ENCODE assay signal across 24 cellular contexts in the genomic region with DNA sequence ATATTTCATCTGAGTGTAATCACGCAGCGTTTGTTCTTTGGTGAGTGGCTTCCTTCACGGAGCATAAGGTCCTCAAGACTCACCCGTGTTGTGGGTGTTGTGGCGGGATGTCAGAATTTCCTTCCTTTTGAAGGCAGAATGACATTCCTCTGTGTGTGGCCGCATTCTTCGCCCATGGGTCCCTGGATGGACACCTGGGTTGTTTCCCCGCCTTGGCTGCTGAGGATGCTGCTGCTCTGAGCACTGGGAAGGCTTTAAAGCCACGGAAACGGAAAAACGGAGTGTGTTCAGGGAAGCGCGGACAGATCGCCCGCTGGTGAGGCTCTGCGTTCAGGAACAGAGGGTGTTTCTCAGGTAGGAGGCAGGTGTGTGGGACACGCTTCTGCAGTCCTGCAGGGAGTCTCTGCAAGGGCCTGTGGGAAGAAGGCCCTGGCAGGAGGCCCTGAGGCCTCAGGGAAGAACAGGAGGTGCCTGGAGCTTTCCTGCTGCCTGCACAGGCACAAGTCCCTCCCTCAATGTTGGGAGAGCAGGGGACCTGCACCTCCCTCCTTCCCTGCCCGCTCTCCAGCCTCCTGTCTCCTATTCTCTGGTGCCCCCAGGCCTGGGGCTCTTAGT. TPM values are rescaled to one million over a fixed set of nuclear protein-coding genes. Genes with fewer than 3 reads are reported as not detected.
DNase-seq lines count a peak whose midpoint lies in the region; ATAC-seq, FAIRE-seq and TF ChIP-seq lines count a peak whose summit lies in the region.
"Had no signal": no experiment of that assay in that cellular context is flagged by ENCODE, and none has a peak within 500 bp of the region (broad histone marks: within the 10 kb centered on the region; RNA-seq: fewer than 3 reads in every experiment).

No MANE protein-coding gene starts in this region.

- no peaks in the 10 kb centered on the region for H3K9me3 ChIP-seq in A549
- H3K9me3 ChIP-seq in BLaER1 treated with 17β-estradiol and CSF1 and Interleukin-3, amounts not matched to agents 10 nM and 100 nM (replicated peaks in 1 of 11), result no peaks in the 10 kb centered on the region
- H3K9me3 ChIP-seq: SK-N-SH had no signal

- no peak for TF ChIP-seq RAD21 in A549 (conservative IDR thresholded peaks at IDR 0.05 in 1 of 2, IDR thresholded peaks at IDR 0.05 in 1 of 2)

- peaks cover 25% of the 10 kb centered on the region for H3K4me1 ChIP-seq in A549
- H3K4me1 ChIP-seq in BLaER1 treated with 17β-estradiol and CSF1 and Interleukin-3, amounts not matched to agents 10 nM and 100 nM, result peaks cover 0 to 7% (median 6%) of the 10 kb centered on the region in 10 experiments; a peak in 8 of 20 replicates

- DNase-seq in A549 (ENCODE audit: low read depth in 1 of 2, low spot score in 1 of 2), result no peak
- DNase-seq in islet precursor cell, result peak; percentile 47
- peak; percentile 37 for DNase-seq in sciatic nerve (ENCODE audit: low spot score)
- DNase-seq in putamen (ENCODE audit: low spot score), result no peak
- DNase-seq in SW 1271 (lab: John Stamatoyannopoulos, UW), result no peak
- DNase-seq: Calu3; CD8-positive, alpha-beta memory T cell; H7; MM.1S; NCI-H1417 treated with DMSO at 0.1 percent for 48 hours; NCI-H187; NCI-H2081 treated with DMSO at 0.1 percent for 48 hours; NCI-H2171 treated with DMSO at 0.1 percent for 48 hours; NCI-H446; NCI-H524 treated with DMSO at 0.1 percent for 48 hours; NCI-H774; SK-N-SH had no signal

- FAIRE-seq in A549 (lab: Jason Lieb, UNC), result no peak
- FAIRE-seq: GM19239, HTR-8/SVneo had no signal

- CTCF ChIA-PET in A549 (lab: Yijun Ruan, JAX), result no interaction called here

- H3K36me3 ChIP-seq in BLaER1 treated with 17β-estradiol and CSF1 and Interleukin-3, amounts not matched to agents 10 nM and 100 nM, result no peaks in the 10 kb centered on the region

- intact Hi-C loops in sciatic nerve (cut with DNase I), result no loop called here

- no peak overlapping the region for H3K9ac ChIP-seq in BLaER1 treated with 17β-estradiol and CSF1 and Interleukin-3, amounts not matched to agents 10 nM and 100 nM
- H3K9ac ChIP-seq: KMS-11, SK-N-SH had no signal

- ATAC-seq in A549 (no peak), sciatic nerve (no peak), HG03095 (IDR thresholded peaks at IDR 0.05; ENCODE audit: unreplicated experiment) (no peak)

- no peak overlapping the region for H3K4me2 ChIP-seq in A549
- peak overlapping the region in 6 of 11 experiments; percentile 24 to 48 (median 41); a peak in 9 of 22 replicates for H3K4me2 ChIP-seq in BLaER1 treated with 17β-estradiol and CSF1 and Interleukin-3, amounts not matched to agents 10 nM and 100 nM
- H3K4me2 ChIP-seq: KMS-11, SK-N-SH had no signal

- TF ChIP-seq EP300 in A549 (IDR thresholded peaks at IDR 0.05), result no peak

- POLR2A ChIA-PET in A549 (lab: Yijun Ruan, JAX), result no interaction called here

- peak overlapping the region; percentile 22 to 48; a peak in 3 of 6 replicates for H3K27ac ChIP-seq in A549
- H3K27ac ChIP-seq in BLaER1 treated with 17β-estradiol and CSF1 and Interleukin-3, amounts not matched to agents 10 nM and 100 nM, result no peak overlapping the region
- H3K27ac ChIP-seq: KMS-11 had no signal

- WGBS in A549 (ENCODE audit: missing lambda C conversion rate), result 80% methylated on average over 16 of the region's 18 CpGs

- H4K20me1 ChIP-seq in BLaER1 treated with 17β-estradiol and CSF1 and Interleukin-3, amounts not matched to agents 10 nM and 100 nM, result no peaks in the 10 kb centered on the region; a peak in 1 of 22 replicates

- TF ChIP-seq POLR2A in A549 (IDR thresholded peaks at IDR 0.05; ENCODE audit: low read length), result no peak

- no peak for TF ChIP-seq CTCF in A549 (IDR thresholded peaks at IDR 0.05)

- no peak overlapping the region for H3K4me3 ChIP-seq in A549
- H3K4me3 ChIP-seq in BLaER1 treated with 17β-estradiol and CSF1 and Interleukin-3, amounts not matched to agents 10 nM and 100 nM, result no peak overlapping the region

- peaks cover 12 to 32% (median 20%) of the 10 kb centered on the region in 11 experiments; a peak in 21 of 22 replicates for H3K27me3 ChIP-seq in BLaER1 treated with 17β-estradiol and CSF1 and Interleukin-3, amounts not matched to agents 10 nM and 100 nM

TF ChIP-seq in A549, 52 proteins besides CTCF, POLR2A, EP300 and RAD21:
- TF ChIP-seq ZSCAN20 (CRISPR knock-in tag; IDR thresholded peaks at IDR 0.05) (no peak), HOXB5 (CRISPR knock-in tag; IDR thresholded peaks at IDR 0.05) (no peak), FOXS1 (CRISPR knock-in tag; IDR thresholded peaks at IDR 0.05) (no peak), ZC3H11A (IDR thresholded peaks at IDR 0.05) (no peak), TFCP2L1 (CRISPR knock-in tag; IDR thresholded peaks at IDR 0.05) (no peak), BHLHE40 (IDR thresholded peaks at IDR 0.05; ENCODE audit: low read depth, low read length) (no peak), POLR2AphosphoS2 (conservative IDR thresholded peaks at IDR 0.05; ENCODE audit: low read length) (no peak), RNF2 (IDR thresholded peaks at IDR 0.05; ENCODE audit: borderline replicate concordance, low read depth) (no peak), FOSL2 (IDR thresholded peaks at IDR 0.05) (no peak), FOSL2 (CRISPR knock-in tag; IDR thresholded peaks at IDR 0.05) (no peak), GATA3 (IDR thresholded peaks at IDR 0.05; ENCODE audit: borderline replicate concordance) (no peak), RCOR1 (IDR thresholded peaks at IDR 0.05; ENCODE audit: low read depth, low read length) (no peak)
- TF ChIP-seq, protein P1, sequence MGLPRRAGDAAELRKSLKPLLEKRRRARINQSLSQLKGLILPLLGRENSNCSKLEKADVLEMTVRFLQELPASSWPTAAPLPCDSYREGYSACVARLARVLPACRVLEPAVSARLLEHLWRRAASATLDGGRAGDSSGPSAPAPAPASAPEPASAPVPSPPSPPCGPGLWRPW (IDR thresholded peaks at IDR 0.05), result no peak

RNA-seq across cellular contexts. Expression of gene SHH, which starts 35.7 kb away (rescaled TPM):
- polyA plus RNA-seq in A549 (2011; rRNA removed) (0.78 and 0.84 TPM in 2 replicates), A549 (2017; fragmentation: RNase III; extraction: RNeasy Plus Mini Kit Qiagen cat#74134 plus additional on column Dnase treatment) (0.79 to 1.2 TPM (median 1.2 TPM) in 3 replicates)
- 0.41 and 0.52 TPM in 2 replicates for polyA plus RNA-seq in A549 (2012; cell fraction: cytosol; rRNA removed)
- 0.49 and 0.78 TPM in 2 replicates for polyA plus RNA-seq in A549 (2012; cell fraction: nucleus; rRNA removed)
- 0.50 and 1.6 TPM in 2 replicates for polyA minus RNA-seq in A549 (2011; rRNA and poly(A)+ RNA removed)
- total RNA-seq in sciatic nerve, result 16.7 TPM
- total RNA-seq: A673; CD8-positive, alpha-beta memory T cell had no signal
- polyA plus RNA-seq: CD14-positive monocyte; CD8-positive, alpha-beta memory T cell; SK-N-SH had no signal

Comparison
In these comparisons a context has a peak if more than half of its experiments do, and no peak if none do; other contexts are left out.
1. DNase-seq: peak in islet precursor cell (single experiment) and sciatic nerve (single experiment); none in A549 (0 of 2), putamen (single experiment) and SW 1271 (0 of 2).
2. H3K27ac ChIP-seq: peak in A549 (2 of 2); none in BLaER1 treated with 17β-estradiol and CSF1 and Interleukin-3, amounts not matched to agents 10 nM and 100 nM (0 of 11).